Comparison of ENCODE assay signal across 14 cellular contexts in genomic region chr1:25658791-25659431, GRCh38. TPM values are rescaled to one million over a fixed set of nuclear protein-coding genes. Genes with fewer than 3 reads are reported as not detected.
DNase-seq lines count a peak whose midpoint lies in the region; ATAC-seq and TF ChIP-seq lines count a peak whose summit lies in the region.
"Had no signal": no experiment of that assay in that cellular context is flagged by ENCODE, and none has a peak within 500 bp of the region (broad histone marks: within the 10 kb centered on the region; RNA-seq: fewer than 3 reads in every experiment).

No MANE protein-coding gene starts in this region.

- CTCF ChIA-PET in mammary epithelial cell (lab: Charles Lee; ENCODE audit: low non-redundant PET) = no interaction called here
- CTCF ChIA-PET in activated CD4-positive, alpha-beta memory T cell treated with anti-CD3 and anti-CD28 coated beads for 36 hours (lab: Charles Lee) = interaction anchor here (0.5 to 0.9 kb wide), 3 partner anchors 17 to 368 kb away, joined by 3 to 5 read pairs (median 3); no protein-coding TSS in a partner anchor

- TF ChIP-seq POLR2A in breast epithelium (IDR thresholded peaks at IDR 0.05) = no peak

- DNase-seq in mammary epithelial cell (no peak), breast epithelium (ENCODE audit: low spot score in 2 of 2) (no peak), fibroblast of pulmonary artery (ENCODE audit: low read depth) (peak; percentile 28), nephron progenitor cell (no peak), iPS-NIHi11 (ENCODE audit: low spot score) (no peak), foreskin keratinocyte (no peak)
- no peak for DNase-seq in activated CD4-positive, alpha-beta memory T cell treated with anti-CD3 and anti-CD28 coated beads for 36 hours
- no peak for DNase-seq in stimulated activated effector memory CD8-positive, alpha-beta T cell treated with anti-CD3 and anti-CD28 coated beads, Interleukin-12 subunit alpha, Interleukin-12 subunit beta, amount 100 ng/mL, for 72 hours (ENCODE audit: low spot score in 2 of 2)
- DNase-seq: activated T-cell treated with anti-CD3 and anti-CD28 coated beads for 4 hours, foreskin melanocyte, NCI-H1048 had no signal

- H3K36me3 ChIP-seq in mammary epithelial cell (ENCODE audit: insufficient read depth, low read length) (no peaks in the 10 kb centered on the region), breast epithelium (no peaks in the 10 kb centered on the region)
- H3K36me3 ChIP-seq: suprapubic skin had no signal

- H3K27ac ChIP-seq in mammary epithelial cell (ENCODE audit: insufficient read depth, low read depth, low read length) = no peak overlapping the region
- H3K27ac ChIP-seq in breast epithelium = peak overlapping the region in 1 of 2 donors; percentile 28
- no peak overlapping the region for H3K27ac ChIP-seq in foreskin keratinocyte
- H3K27ac ChIP-seq: HL-60, suprapubic skin had no signal

- no TSS peak for BruUV-seq in mammary epithelial cell (replicated peaks; lab: Mats Ljungman, UMichigan)

- H3K4me1 Mint-ChIP-seq in nephron progenitor cell = peaks cover 69% of the 10 kb centered on the region
- H3K4me1 Mint-ChIP-seq in activated CD4-positive, alpha-beta memory T cell treated with anti-CD3 and anti-CD28 coated beads for 36 hours (ENCODE audit: low read depth) = peaks cover 5% of the 10 kb centered on the region
- H3K4me1 Mint-ChIP-seq in stimulated activated effector memory CD8-positive, alpha-beta T cell treated with anti-CD3 and anti-CD28 coated beads, Interleukin-12 subunit alpha, Interleukin-12 subunit beta, amount 100 ng/mL, for 72 hours = peaks cover under 1% of the 10 kb centered on the region

- no peaks in the 10 kb centered on the region for H3K4me1 ChIP-seq in mammary epithelial cell (ENCODE audit: insufficient read depth, low read length)
- H3K4me1 ChIP-seq in breast epithelium = no peaks in the 10 kb centered on the region
- no peaks in the 10 kb centered on the region for H3K4me1 ChIP-seq in foreskin keratinocyte

- intact Hi-C loops in mammary epithelial cell (cut with micrococcal nuclease) = no loop called here
- intact Hi-C loops in breast epithelium (cut with DNase I; ENCODE audit: low total_unique reads) = no loop called here
- intact Hi-C loops in activated CD4-positive, alpha-beta memory T cell treated with anti-CD3 and anti-CD28 coated beads for 36 hours (cut with micrococcal nuclease) = no loop called here

- ATAC-seq in foreskin keratinocyte = no peak
- ATAC-seq in stimulated activated effector memory CD8-positive, alpha-beta T cell treated with anti-CD3 and anti-CD28 coated beads, Interleukin-12 subunit alpha, Interleukin-12 subunit beta, amount 100 ng/mL, for 72 hours = no peak

- H3K27me3 ChIP-seq in mammary epithelial cell (ENCODE audit: insufficient read depth, low read length) (no peaks in the 10 kb centered on the region), breast epithelium (no peaks in the 10 kb centered on the region), foreskin keratinocyte (peaks cover 19% of the 10 kb centered on the region)
- H3K27me3 ChIP-seq: suprapubic skin had no signal

- peaks cover 28% of the 10 kb centered on the region for H3K27me3 Mint-ChIP-seq in nephron progenitor cell (ENCODE audit: low read depth, poor library complexity)
- no peaks in the 10 kb centered on the region for H3K27me3 Mint-ChIP-seq in activated CD4-positive, alpha-beta memory T cell treated with anti-CD3 and anti-CD28 coated beads for 36 hours

- dilution Hi-C loops in mammary epithelial cell (cut with HindIII; ENCODE audit: low sequenced_read_pairs) = no loop called here

- H3K4me3 ChIP-seq in mammary epithelial cell (replicated peaks in 1 of 3; ENCODE audit: insufficient read depth in 1 of 3, low read depth in 2 of 3, low read length in 3 of 3) (no peak overlapping the region), breast epithelium (no peak overlapping the region), fibroblast of pulmonary artery (replicated peaks; ENCODE audit: low read depth, low read length) (no peak overlapping the region)
- H3K4me3 ChIP-seq: suprapubic skin had no signal

- no peaks in the 10 kb centered on the region for H3K9me3 Mint-ChIP-seq in nephron progenitor cell
- H3K9me3 Mint-ChIP-seq in activated CD4-positive, alpha-beta memory T cell treated with anti-CD3 and anti-CD28 coated beads for 36 hours = no peaks in the 10 kb centered on the region
- no peaks in the 10 kb centered on the region for H3K9me3 Mint-ChIP-seq in stimulated activated effector memory CD8-positive, alpha-beta T cell treated with anti-CD3 and anti-CD28 coated beads, Interleukin-12 subunit alpha, Interleukin-12 subunit beta, amount 100 ng/mL, for 72 hours
- H3K9me3 Mint-ChIP-seq: T-helper 2 cell treated with Interferon-gamma antibody and Interleukin-4, amounts not matched to agents 5 μg/mL and 100 μg/mL, for 36 hours had no signal

- H2AFZ ChIP-seq in mammary epithelial cell (ENCODE audit: low read depth, low read length) = peak overlapping the region; percentile 32

- POLR2A ChIA-PET in activated CD4-positive, alpha-beta memory T cell treated with anti-CD3 and anti-CD28 coated beads for 36 hours (lab: Charles Lee) = no interaction called here

- H3K9ac ChIP-seq in mammary epithelial cell (ENCODE audit: insufficient read depth, low read length) = no peak overlapping the region

- H3K4me3 Mint-ChIP-seq in nephron progenitor cell = no peak overlapping the region
- H3K4me3 Mint-ChIP-seq in activated CD4-positive, alpha-beta memory T cell treated with anti-CD3 and anti-CD28 coated beads for 36 hours = no peak overlapping the region
- no peak overlapping the region for H3K4me3 Mint-ChIP-seq in stimulated activated effector memory CD8-positive, alpha-beta T cell treated with anti-CD3 and anti-CD28 coated beads, Interleukin-12 subunit alpha, Interleukin-12 subunit beta, amount 100 ng/mL, for 72 hours
- H3K4me3 Mint-ChIP-seq: T-helper 2 cell treated with Interferon-gamma antibody and Interleukin-4, amounts not matched to agents 5 μg/mL and 100 μg/mL, for 36 hours had no signal

- TF ChIP-seq CTCF in mammary epithelial cell (conservative IDR thresholded peaks at IDR 0.05 in 1 of 2, IDR thresholded peaks at IDR 0.05 in 1 of 2; ENCODE audit: extremely low read depth in 1 of 2, insufficient read depth in 1 of 2, low read depth in 1 of 2, low read length in 2 of 2) (no peak), breast epithelium (IDR thresholded peaks at IDR 0.05) (no peak), fibroblast of pulmonary artery (IDR thresholded peaks at IDR 0.05; ENCODE audit: low read length, missing control alignments) (no peak), nephron progenitor cell (IDR thresholded peaks at IDR 0.05) (no peak), foreskin keratinocyte (conservative IDR thresholded peaks at IDR 0.05) (no peak)

- no peaks in the 10 kb centered on the region for H4K20me1 ChIP-seq in mammary epithelial cell (ENCODE audit: insufficient read depth, low read length)

- H3K27ac Mint-ChIP-seq in nephron progenitor cell = peak overlapping the region; percentile 88
- no peak overlapping the region for H3K27ac Mint-ChIP-seq in activated CD4-positive, alpha-beta memory T cell treated with anti-CD3 and anti-CD28 coated beads for 36 hours
- H3K27ac Mint-ChIP-seq in stimulated activated effector memory CD8-positive, alpha-beta T cell treated with anti-CD3 and anti-CD28 coated beads, Interleukin-12 subunit alpha, Interleukin-12 subunit beta, amount 100 ng/mL, for 72 hours = no peak overlapping the region
- H3K27ac Mint-ChIP-seq: T-helper 2 cell treated with Interferon-gamma antibody and Interleukin-4, amounts not matched to agents 5 μg/mL and 100 μg/mL, for 36 hours had no signal

- in situ Hi-C loops in mammary epithelial cell (cut with MboI; ENCODE audit: low sequenced_read_pairs in 2 of 2) = no loop called here

- H3K9me3 ChIP-seq in mammary epithelial cell (replicated peaks; ENCODE audit: insufficient read depth, low read length) = no peaks in the 10 kb centered on the region
- no peaks in the 10 kb centered on the region for H3K9me3 ChIP-seq in breast epithelium
- H3K9me3 ChIP-seq: suprapubic skin had no signal

- H3K79me2 ChIP-seq in mammary epithelial cell (ENCODE audit: insufficient read depth, low read length) = no peaks in the 10 kb centered on the region

- WGBS in mammary epithelial cell (ENCODE audit: low coverage, missing lambda C conversion rate) = 9% methylated on average over 10 of the region's 13 CpGs

- no peaks in the 10 kb centered on the region for H3K36me3 Mint-ChIP-seq in nephron progenitor cell (ENCODE audit: low read depth)
- H3K36me3 Mint-ChIP-seq in activated CD4-positive, alpha-beta memory T cell treated with anti-CD3 and anti-CD28 coated beads for 36 hours = no peaks in the 10 kb centered on the region
- no peaks in the 10 kb centered on the region for H3K36me3 Mint-ChIP-seq in stimulated activated effector memory CD8-positive, alpha-beta T cell treated with anti-CD3 and anti-CD28 coated beads, Interleukin-12 subunit alpha, Interleukin-12 subunit beta, amount 100 ng/mL, for 72 hours

- H3K4me2 ChIP-seq in mammary epithelial cell (ENCODE audit: insufficient read depth, low read depth, low read length) = no peak overlapping the region

RNA-seq across cellular contexts. Expression of gene MAN1C1, which starts 42.3 kb away (rescaled TPM):
- total RNA-seq in mammary epithelial cell (under 1 TPM; 0.07 to 0.33 TPM), breast epithelium (10 to 100 TPM in 1 of 3 donors, 1 to 10 TPM in 2; 6.7 to 13.8 (median 6.9) TPM), foreskin keratinocyte (0.07 TPM in 2 replicates)
- polyA plus RNA-seq in mammary epithelial cell (0.18 TPM), foreskin keratinocyte (0.03 and 0.08 TPM in 2 replicates)
- not detected for polyA minus RNA-seq in mammary epithelial cell
- 1 to 10 TPM; 4.6 to 4.8 TPM for total RNA-seq in activated CD4-positive, alpha-beta memory T cell treated with anti-CD3 and anti-CD28 coated beads for 36 hours
